In genomic region chr7:17843041-17843440, GRCh38 we compare ENCODE assay signal across 18 cellular contexts.
DNase-seq lines count a peak whose midpoint lies in the region; ATAC-seq, FAIRE-seq and TF ChIP-seq lines count a peak whose summit lies in the region.
"Had no signal": no experiment of that assay in that cellular context is flagged by ENCODE, and none has a peak within 500 bp of the region (broad histone marks: within the 10 kb centered on the region; RNA-seq: fewer than 3 reads in every experiment).

No MANE protein-coding gene starts in this region.

- peaks cover 31 to 48% (median 36%) of the 10 kb centered on the region in 4 donors for H3K4me1 Mint-ChIP-seq in CD4-positive, CD25-positive, alpha-beta regulatory T cell
- peaks cover 28 to 37% of the 10 kb centered on the region in 2 donors for H3K4me1 Mint-ChIP-seq in immature natural killer cell

- no peak for TF ChIP-seq EP300 in GM12878 (IDR thresholded peaks at IDR 0.05; ENCODE audit: borderline replicate concordance in 1 of 2, control insufficient read depth in 1 of 2, low read depth in 2 of 2, low read length in 2 of 2)

- no peak for TF ChIP-seq CTCF in GM12878 (IDR thresholded peaks at IDR 0.05 in 2 of 3, conservative IDR thresholded peaks at IDR 0.05 in 1 of 3; ENCODE audit: control insufficient read depth in 2 of 3, extremely low read depth in 1 of 3, insufficient read depth in 1 of 3, low read depth in 3 of 3, low read length in 3 of 3)

- SMC1A ChIA-PET in GM12878 (lab: Charles Lee; ENCODE audit: uncharacterized antibody, unreplicated experiment): interaction anchor here (1.1 to 2.9 kb wide), 4 partner anchors 10 to 73 kb away, joined by 3 to 8 read pairs (median 3); no protein-coding TSS in a partner anchor

- no peaks in the 10 kb centered on the region for H3K27me3 ChIP-seq in CD4-positive, CD25-positive, alpha-beta regulatory T cell (ENCODE audit: control insufficient read depth, insufficient read depth, low read length)
- no peaks in the 10 kb centered on the region for H3K27me3 ChIP-seq in GM12878 (replicated peaks in 1 of 2; ENCODE audit: control insufficient read depth in 2 of 2, insufficient read depth in 2 of 2, low read length in 1 of 2)

- H3K9ac ChIP-seq in GM12878 (ENCODE audit: control insufficient read depth, insufficient read depth, low read length): no peak overlapping the region

- peak overlapping the region; percentile 5 for H3K27ac ChIP-seq in CD4-positive, CD25-positive, alpha-beta regulatory T cell (ENCODE audit: insufficient read depth, low read length, poor library complexity, severe bottlenecking)
- H3K27ac ChIP-seq in GM12878 (ENCODE audit: control insufficient read depth, insufficient read depth): no peak overlapping the region
- H3K27ac ChIP-seq: PC-9 had no signal

- peaks cover 27% of the 10 kb centered on the region for H3K36me3 ChIP-seq in CD4-positive, CD25-positive, alpha-beta regulatory T cell (ENCODE audit: control insufficient read depth, insufficient read depth, low read length)
- no peaks in the 10 kb centered on the region; a peak in 1 of 4 replicates for H3K36me3 ChIP-seq in GM12878 (ENCODE audit: control insufficient read depth in 2 of 2, insufficient read depth in 2 of 2, low read length in 1 of 2)

- no peaks in the 10 kb centered on the region for H3K79me2 ChIP-seq in GM12878 (ENCODE audit: control insufficient read depth, insufficient read depth, low read length)

- H3K4me3 Mint-ChIP-seq in CD4-positive, CD25-positive, alpha-beta regulatory T cell: peak overlapping the region in 2 of 4 donors; percentile 1 to 58
- peak overlapping the region in 1 of 5 donors; percentile 0 for H3K4me3 Mint-ChIP-seq in immature natural killer cell
- H3K4me3 Mint-ChIP-seq: CD4-positive, alpha-beta T cell; IgD-negative memory B cell had no signal

- ATAC-seq in CD4-positive, CD25-positive, alpha-beta regulatory T cell (ENCODE audit: low read depth in 2 of 2): no peak
- ATAC-seq in GM12878: peak; percentile 67
- no peak for ATAC-seq in GM21737 (IDR thresholded peaks at IDR 0.05; ENCODE audit: unreplicated experiment)
- no peak for ATAC-seq in HG03571 (IDR thresholded peaks at IDR 0.05; ENCODE audit: unreplicated experiment)
- ATAC-seq in GM19035 (IDR thresholded peaks at IDR 0.05; ENCODE audit: unreplicated experiment): no peak

- TF ChIP-seq RAD21 in GM12878 (IDR thresholded peaks at IDR 0.05; ENCODE audit: insufficient read depth, low read depth, low read length): no peak

- no peaks in the 10 kb centered on the region for H3K9me3 ChIP-seq in CD4-positive, CD25-positive, alpha-beta regulatory T cell (ENCODE audit: control insufficient read depth in 2 of 2, low read length in 2 of 2)
- no peaks in the 10 kb centered on the region; the same call in 2 of the 3 replicates for H3K9me3 ChIP-seq in GM12878 (replicated peaks; ENCODE audit: control insufficient read depth, insufficient read depth, low read length)

- peaks cover 0 to 8% (median 0%) of the 10 kb centered on the region in 7 donors for H3K9me3 Mint-ChIP-seq in CD4-positive, CD25-positive, alpha-beta regulatory T cell
- no peaks in the 10 kb centered on the region for H3K9me3 Mint-ChIP-seq in immature natural killer cell
- H3K9me3 Mint-ChIP-seq: CD4-positive, alpha-beta T cell had no signal

- in situ Hi-C loops in GM12878 (cut with MboI): no loop called here

- no peak overlapping the region for H2AFZ ChIP-seq in GM12878 (ENCODE audit: control insufficient read depth, low read depth, low read length)
- H2AFZ ChIP-seq: PC-9 had no signal

- intact Hi-C loops in GM12878 (cut with micrococcal nuclease; ENCODE audit: unreplicated experiment): no loop called here

- POLR2A ChIA-PET in GM12878 (lab: Charles Lee): no interaction called here

- H4K20me1 ChIP-seq in GM12878 (ENCODE audit: control insufficient read depth, insufficient read depth): no peaks in the 10 kb centered on the region

- peak; percentile 85 for FAIRE-seq in H54 (lab: Jason Lieb, UNC)
- no peak for FAIRE-seq in GM12878 (lab: Jason Lieb, UNC)
- FAIRE-seq: H1 had no signal

- RAD21 ChIA-PET in GM12878 (lab: Charles Lee; ENCODE audit: unreplicated experiment): no interaction called here

- BruUV-seq in GM12878 (replicated peaks; lab: Mats Ljungman, UMichigan): no TSS peak

- peaks cover 49% of the 10 kb centered on the region for H3K36me3 Mint-ChIP-seq in CD4-positive, CD25-positive, alpha-beta regulatory T cell
- H3K36me3 Mint-ChIP-seq in immature natural killer cell: peaks cover 27 to 45% (median 34%) of the 10 kb centered on the region in 3 donors

- H3K27ac Mint-ChIP-seq in CD4-positive, CD25-positive, alpha-beta regulatory T cell: no peak overlapping the region
- H3K27ac Mint-ChIP-seq in immature natural killer cell: peak overlapping the region in 5 of 6 donors; percentile 25 to 81 (median 57)
- H3K27ac Mint-ChIP-seq: CD4-positive, alpha-beta T cell had no signal

- H3K4me3 ChIP-seq in CD4-positive, CD25-positive, alpha-beta regulatory T cell (ENCODE audit: low read depth, low read length): peak overlapping the region; percentile 45
- H3K4me3 ChIP-seq in GM12878: no peak overlapping the region
- H3K4me3 ChIP-seq: PC-9 had no signal

- peaks cover 15% of the 10 kb centered on the region for H3K4me1 ChIP-seq in CD4-positive, CD25-positive, alpha-beta regulatory T cell (ENCODE audit: control insufficient read depth, insufficient read depth, low read length, poor library complexity, severe bottlenecking)
- peaks cover 3% of the 10 kb centered on the region; the same call in 1 of the 2 replicates for H3K4me1 ChIP-seq in GM12878 (ENCODE audit: control insufficient read depth, insufficient read depth, low read length)

- H3K4me2 ChIP-seq in GM12878 (ENCODE audit: control insufficient read depth, insufficient read depth): no peak overlapping the region
- H3K4me2 ChIP-seq: PC-9 had no signal

- CTCF ChIA-PET in GM12878 (lab: Yijun Ruan, JAX): interaction anchor here (2.3 kb wide), 1 partner anchor 73 kb away, joined by 5 read pairs; no protein-coding TSS in a partner anchor

- DNase-seq in CD4-positive, CD25-positive, alpha-beta regulatory T cell: peak in 1 of 3 donors; percentile 19
- DNase-seq in H54 (ENCODE audit: insufficient read length, low spot score): no peak
- no peak for DNase-seq in GM12878 (ENCODE audit: low read depth, low spot score)
- no peak for DNase-seq in immature natural killer cell
- DNase-seq in NOMO-1 (lab: John Stamatoyannopoulos, UW; ENCODE audit: unreplicated experiment in 2 of 2): no peak
- DNase-seq: ACHN; CD4-positive, alpha-beta T cell; NCI-H1436; NCI-H2029; NCI-H2171 treated with DMSO at 0.1 percent for 48 hours; NCI-H446 treated with DMSO at 0.1 percent for 48 hours; NCI-H748 treated with DMSO at 0.1 percent for 48 hours; PC-9 had no signal

- H3K27me3 Mint-ChIP-seq in CD4-positive, CD25-positive, alpha-beta regulatory T cell: no peaks in the 10 kb centered on the region
- H3K27me3 Mint-ChIP-seq in immature natural killer cell (ENCODE audit: low read depth in 3 of 3): peaks cover 0 to 1% (median 0%) of the 10 kb centered on the region in 3 donors
- H3K27me3 Mint-ChIP-seq: CD4-positive, alpha-beta T cell; IgD-negative memory B cell had no signal

- TF ChIP-seq POLR2A in H54 (IDR thresholded peaks at IDR 0.05; ENCODE audit: low read depth, low read length) (no peak), GM12878 (IDR thresholded peaks at IDR 0.05; ENCODE audit: low read depth, low read length) (no peak)

TF ChIP-seq in GM12878, 131 proteins besides CTCF, POLR2A, EP300 and RAD21:
- no peak for TF ChIP-seq FOXM1 (IDR thresholded peaks at IDR 0.05; ENCODE audit: low read depth, low read length)
- TF ChIP-seq MEF2A (IDR thresholded peaks at IDR 0.05; ENCODE audit: insufficient read depth, low read depth, low read length): no peak

Comparison
In these comparisons a context has a peak if more than half of its experiments do, and no peak if none do; other contexts are left out.
1. H3K27ac Mint-ChIP-seq: peak in immature natural killer cell (5 of 6); none in CD4-positive, CD25-positive, alpha-beta regulatory T cell (0 of 3).